ENCODE assay signal across 11 cellular contexts in the genomic region with DNA sequence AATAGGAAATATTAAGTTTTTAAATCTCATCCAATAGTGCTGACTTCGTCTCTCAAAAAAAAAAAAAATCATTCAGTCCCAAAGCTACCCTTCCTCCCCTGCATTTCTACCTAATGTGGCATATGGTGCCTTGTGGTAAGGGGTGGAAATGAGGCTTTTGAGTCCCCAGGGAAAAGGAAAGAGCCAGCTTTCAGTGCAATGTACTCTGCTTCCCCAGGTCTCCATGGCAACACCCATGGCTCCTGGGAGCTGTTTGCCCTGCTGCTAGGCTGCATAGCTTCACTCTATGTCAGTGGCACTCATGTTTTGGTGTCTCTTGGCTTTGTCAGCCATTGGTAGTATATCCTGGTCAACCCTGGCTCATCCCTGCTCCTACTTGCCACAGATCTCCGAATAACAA.
DNase-seq lines count a peak whose midpoint lies in the region; ATAC-seq lines count a peak whose summit lies in the region.
"Had no signal": no experiment of that assay in that cellular context is flagged by ENCODE, and none has a peak within 500 bp of the region (broad histone marks: within the 10 kb centered on the region; RNA-seq: fewer than 3 reads in every experiment).

No MANE protein-coding gene starts in this region.

- intact Hi-C loops in Right ventricle myocardium superior (cut with DNase I) (no loop called here), cardiac septum (cut with DNase I) (no loop called here)

- DNase-seq in NCI-H345 (lab: John Stamatoyannopoulos, UW) (peak; percentile 48), NCI-H345 treated with DMSO at 0.1 percent for 48 hours (lab: John Stamatoyannopoulos, UW; ENCODE audit: unreplicated experiment) (no peak), NCI-H446 (lab: John Stamatoyannopoulos, UW) (peak; percentile 95 to 97), ecto neural progenitor cell (ENCODE audit: low spot score) (peak; percentile 62), retina (peak; percentile 75), Kasumi-1 (lab: John Stamatoyannopoulos, UW) (no peak), Right ventricle myocardium superior (no peak), cardiac septum (ENCODE audit: low spot score) (no peak)
- DNase-seq: esophagus squamous epithelium; NCI-H1048; stimulated activated CD4-positive, alpha-beta T cell treated with anti-CD3 and anti-CD28 coated beads, Interleukin-4, amount 100 ng/mL, for 24 hours had no signal

- ATAC-seq in Right ventricle myocardium superior (ENCODE audit: poor library complexity) = no peak

Comparison
In these comparisons a context has a peak if more than half of its experiments do, and no peak if none do; other contexts are left out.
1. DNase-seq: peak in NCI-H345 (single experiment), NCI-H446 (2 of 2), ecto neural progenitor cell (single experiment) and retina (single experiment); none in NCI-H345 treated with DMSO at 0.1 percent for 48 hours (single experiment), Kasumi-1 (0 of 2), Right ventricle myocardium superior (single experiment) and cardiac septum (single experiment).